29 cellular contexts compared by ENCODE assay signal in genomic region chr20:41121399-41121798, GRCh38. TPM values are rescaled to one million over a fixed set of nuclear protein-coding genes. Genes with fewer than 3 reads are reported as not detected.
A peak's percentile ranks its signal among the peaks of the same experiment; 100 is the strongest.
DNase-seq lines count a peak whose midpoint lies in the region; ATAC-seq and TF ChIP-seq lines count a peak whose summit lies in the region.
"Had no signal": no experiment of that assay in that cellular context is flagged by ENCODE, and none has a peak within 500 bp of the region (broad histone marks: within the 10 kb centered on the region; RNA-seq: fewer than 3 reads in every experiment).

No MANE protein-coding gene starts in this region.

- no peaks in the 10 kb centered on the region for H3K27me3 Mint-ChIP-seq in CD4-positive, alpha-beta T cell
- H3K27me3 Mint-ChIP-seq in CD8-positive, alpha-beta T cell (ENCODE audit: low read depth), result no peaks in the 10 kb centered on the region
- H3K27me3 Mint-ChIP-seq in activated T-helper 17 cell treated with anti-CD3 and anti-CD28 coated beads, Interleukin-2, amount 50 U/mL, for 72 hours, result no peaks in the 10 kb centered on the region
- H3K27me3 Mint-ChIP-seq in glutamatergic neuron (ENCODE audit: unreplicated experiment), result no peaks in the 10 kb centered on the region

- peaks cover 95% of the 10 kb centered on the region for H3K36me3 Mint-ChIP-seq in CD4-positive, alpha-beta T cell (ENCODE audit: low read depth)
- H3K36me3 Mint-ChIP-seq in CD8-positive, alpha-beta T cell, result peaks cover 82% of the 10 kb centered on the region
- H3K36me3 Mint-ChIP-seq in activated T-helper 17 cell treated with anti-CD3 and anti-CD28 coated beads, Interleukin-2, amount 50 U/mL, for 72 hours (ENCODE audit: low read depth), result peaks cover 99% of the 10 kb centered on the region
- peaks cover 4% of the 10 kb centered on the region for H3K36me3 Mint-ChIP-seq in glutamatergic neuron (ENCODE audit: unreplicated experiment)

- POLR2A ChIA-PET in CD4-positive, alpha-beta T cell (lab: Charles Lee), result interaction anchor here (1.2 kb wide), 1 partner anchor 15 kb away, joined by 4 read pairs; no protein-coding TSS in a partner anchor
- POLR2A ChIA-PET in CD8-positive, alpha-beta T cell (lab: Charles Lee), result no interaction called here

- intact Hi-C loops in CD4-positive, alpha-beta T cell (cut with DNase I, micrococcal nuclease), result no loop called here
- intact Hi-C loops in CD8-positive, alpha-beta T cell (cut with DNase I, micrococcal nuclease), result no loop called here
- intact Hi-C loops in Right ventricle myocardium inferior (cut with DNase I), result no loop called here

- no peak for TF ChIP-seq CTCF in CD4-positive, alpha-beta T cell (IDR thresholded peaks at IDR 0.05)
- no peak for TF ChIP-seq CTCF in CD8-positive, alpha-beta T cell (IDR thresholded peaks at IDR 0.05)
- TF ChIP-seq CTCF in glutamatergic neuron (IDR thresholded peaks at IDR 0.05; ENCODE audit: partially characterized antibody, unreplicated experiment), result no peak

- no peaks in the 10 kb centered on the region for H3K27me3 ChIP-seq in CD4-positive, alpha-beta T cell (ENCODE audit: control insufficient read depth, insufficient read depth, low read length)
- H3K27me3 ChIP-seq in CD8-positive, alpha-beta T cell (ENCODE audit: insufficient read depth, low read length), result no peaks in the 10 kb centered on the region
- H3K27me3 ChIP-seq: ascending aorta, cardiac muscle cell, gastrocnemius medialis, SJCRH30, testis had no signal

- peaks cover 46% of the 10 kb centered on the region for H3K36me3 ChIP-seq in CD8-positive, alpha-beta T cell (ENCODE audit: insufficient read depth, low read length)

- CTCF ChIA-PET in CD4-positive, alpha-beta T cell (lab: Charles Lee), result interaction anchor here (1.1 to 1.3 kb wide), 3 partner anchors 17 to 133 kb away, joined by 3 to 7 read pairs (median 4); no protein-coding TSS in a partner anchor
- CTCF ChIA-PET in CD8-positive, alpha-beta T cell (lab: Charles Lee), result interaction anchor here (0.6 to 3.0 kb wide), 7 partner anchors 13 to 129 kb away, joined by 3 to 22 read pairs (median 3); no protein-coding TSS in a partner anchor

- H3K4me3 Mint-ChIP-seq in CD4-positive, alpha-beta T cell, result no peak overlapping the region
- H3K4me3 Mint-ChIP-seq in CD8-positive, alpha-beta T cell, result no peak overlapping the region
- H3K4me3 Mint-ChIP-seq in activated T-helper 17 cell treated with anti-CD3 and anti-CD28 coated beads, Interleukin-2, amount 50 U/mL, for 72 hours, result no peak overlapping the region
- H3K4me3 Mint-ChIP-seq in glutamatergic neuron (ENCODE audit: unreplicated experiment), result no peak overlapping the region
- H3K4me3 Mint-ChIP-seq: GM23338, immature natural killer cell had no signal

- H3K27ac Mint-ChIP-seq in CD4-positive, alpha-beta T cell, result peak overlapping the region; percentile 22
- peak overlapping the region; percentile 63 for H3K27ac Mint-ChIP-seq in CD8-positive, alpha-beta T cell
- H3K27ac Mint-ChIP-seq in activated T-helper 17 cell treated with anti-CD3 and anti-CD28 coated beads, Interleukin-2, amount 50 U/mL, for 72 hours, result peak overlapping the region; percentile 84
- peak overlapping the region; percentile 15 for H3K27ac Mint-ChIP-seq in glutamatergic neuron (ENCODE audit: unreplicated experiment)
- H3K27ac Mint-ChIP-seq: GM23338 had no signal

- peaks cover 7% of the 10 kb centered on the region for H3K4me1 Mint-ChIP-seq in CD4-positive, alpha-beta T cell (ENCODE audit: low read depth)
- no peaks in the 10 kb centered on the region for H3K4me1 Mint-ChIP-seq in CD8-positive, alpha-beta T cell (ENCODE audit: low read depth)
- H3K4me1 Mint-ChIP-seq in activated T-helper 17 cell treated with anti-CD3 and anti-CD28 coated beads, Interleukin-2, amount 50 U/mL, for 72 hours, result no peaks in the 10 kb centered on the region
- no peaks in the 10 kb centered on the region for H3K4me1 Mint-ChIP-seq in glutamatergic neuron (ENCODE audit: low read depth, unreplicated experiment)
- H3K4me1 Mint-ChIP-seq: GM23338 had no signal

- H3K9me3 Mint-ChIP-seq in CD4-positive, alpha-beta T cell, result no peaks in the 10 kb centered on the region
- H3K9me3 Mint-ChIP-seq in CD8-positive, alpha-beta T cell, result no peaks in the 10 kb centered on the region
- no peaks in the 10 kb centered on the region for H3K9me3 Mint-ChIP-seq in activated T-helper 17 cell treated with anti-CD3 and anti-CD28 coated beads, Interleukin-2, amount 50 U/mL, for 72 hours
- H3K9me3 Mint-ChIP-seq in glutamatergic neuron (ENCODE audit: unreplicated experiment), result peaks cover 3% of the 10 kb centered on the region
- H3K9me3 Mint-ChIP-seq: GM23338, immature natural killer cell had no signal

- H3K4me1 ChIP-seq in CD8-positive, alpha-beta T cell (ENCODE audit: insufficient read depth, low read length), result no peaks in the 10 kb centered on the region
- H3K4me1 ChIP-seq: ascending aorta, gastrocnemius medialis, testis had no signal

- no peak for ATAC-seq in CD4-positive, alpha-beta T cell (ENCODE audit: poor library complexity)
- no peak for ATAC-seq in CD8-positive, alpha-beta T cell
- no peak for ATAC-seq in activated T-helper 17 cell treated with anti-CD3 and anti-CD28 coated beads, Interleukin-2, amount 50 U/mL, for 72 hours (replicated peaks)
- ATAC-seq in HG03095 (IDR thresholded peaks at IDR 0.05; ENCODE audit: unreplicated experiment) (no peak), GM21528 (IDR thresholded peaks at IDR 0.05; ENCODE audit: low FRiP score, unreplicated experiment) (no peak), Right ventricle myocardium inferior (no peak)
- ATAC-seq: activated CD4-positive, CD25-positive, alpha-beta regulatory T cell treated with anti-CD3 and anti-CD28 coated beads, Interleukin-2, amount 50 U/mL, for 24 hours; gastrocnemius medialis; GM23338; right cardiac atrium had no signal

- DNase-seq in CD4-positive, alpha-beta T cell, result no peak
- DNase-seq in CD8-positive, alpha-beta T cell, result no peak
- DNase-seq in glutamatergic neuron (no peak), Right ventricle myocardium inferior (ENCODE audit: missing footprints) (no peak)
- DNase-seq: activated effector memory CD4-positive, alpha-beta T cell treated with anti-CD3 and anti-CD28 coated beads, Interleukin-2, amount 50 U/mL, for 16 hours; gastrocnemius medialis; hypothalamus; immature natural killer cell; KG1; mesenchymal stem cell; MM.1S; NCI-H1417 treated with DMSO at 0.1 percent for 48 hours; NCI-H2081 treated with DMSO at 0.1 percent for 48 hours; NCI-H345; NCI-H774; posterior cingulate gyrus; right cardiac atrium; SJCRH30; stimulated activated CD4-positive, alpha-beta T cell treated with anti-CD3 and anti-CD28 coated beads, Interleukin-4, amount 100 ng/mL, for 4 hours; stimulated activated naive CD4-positive, alpha-beta T cell; testis had no signal

- H3K9me3 ChIP-seq in CD4-positive, alpha-beta T cell (ENCODE audit: control insufficient read depth, low read length), result no peaks in the 10 kb centered on the region
- no peaks in the 10 kb centered on the region for H3K9me3 ChIP-seq in CD8-positive, alpha-beta T cell (ENCODE audit: low read length)
- H3K9me3 ChIP-seq: ascending aorta, gastrocnemius medialis, SJCRH30, testis had no signal

- H3K27ac ChIP-seq in CD4-positive, alpha-beta T cell (ENCODE audit: low read depth, low read length), result no peak overlapping the region
- no peak overlapping the region for H3K27ac ChIP-seq in CD8-positive, alpha-beta T cell (ENCODE audit: low read depth, low read length)
- H3K27ac ChIP-seq: ascending aorta, C4-2B, cardiac muscle cell, gastrocnemius medialis, SJCRH30, testis had no signal

- H3K4me3 ChIP-seq in CD8-positive, alpha-beta T cell (ENCODE audit: low read depth, low read length), result no peak overlapping the region
- H3K4me3 ChIP-seq: ascending aorta, cardiac muscle cell, gastrocnemius medialis, GM23338, SJCRH30, testis had no signal

RNA-seq across cellular contexts. Expression of gene PLCG1, which starts 15.9 kb away (rescaled TPM):
- total RNA-seq in CD4-positive, alpha-beta T cell, result 100 to 1,000 TPM; 387 to 404 TPM
- 100 to 1,000 TPM; 335 to 366 TPM for total RNA-seq in CD8-positive, alpha-beta T cell
- 100 to 1,000 TPM; 184 to 628 TPM for total RNA-seq in activated T-helper 17 cell treated with anti-CD3 and anti-CD28 coated beads, Interleukin-2, amount 50 U/mL, for 72 hours
- 458 TPM for total RNA-seq in glutamatergic neuron (ENCODE audit: unreplicated experiment)
- total RNA-seq in Right ventricle myocardium inferior, result 43.4 TPM

Comparison
In these comparisons a context has a peak if more than half of its experiments do, and no peak if none do; other contexts are left out.
1. H3K27ac Mint-ChIP-seq: peak in every context shown above with its lines; median percentile 84 in activated T-helper 17 cell treated with anti-CD3 and anti-CD28 coated beads, Interleukin-2, amount 50 U/mL, for 72 hours; 63 in CD8-positive, alpha-beta T cell; 22 in CD4-positive, alpha-beta T cell; 15 in glutamatergic neuron.